Comparison of ENCODE assay signal across 18 cellular contexts in the genomic region with DNA sequence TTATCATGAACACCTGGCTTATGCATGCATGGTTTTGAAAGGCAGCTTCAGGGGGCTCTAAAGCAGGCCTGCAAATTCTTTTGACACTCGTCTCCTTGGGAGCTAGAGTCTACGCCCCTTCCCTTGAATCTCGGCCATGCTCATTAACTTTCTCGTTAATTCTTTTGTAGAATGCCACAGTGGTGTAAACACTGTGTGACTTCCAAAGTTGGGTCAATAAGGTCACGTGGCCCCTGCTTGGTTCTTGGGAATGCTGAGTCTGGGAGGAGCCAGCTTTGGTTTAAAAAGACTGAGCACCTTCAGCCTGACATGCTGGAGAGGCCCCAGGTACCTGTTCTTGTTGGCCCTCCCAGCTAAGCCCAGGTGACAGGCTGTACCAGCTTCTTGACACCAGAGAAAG.
DNase-seq lines count a peak whose midpoint lies in the region; ATAC-seq and TF ChIP-seq lines count a peak whose summit lies in the region.
"Had no signal": no experiment of that assay in that cellular context is flagged by ENCODE, and none has a peak within 500 bp of the region (broad histone marks: within the 10 kb centered on the region; RNA-seq: fewer than 3 reads in every experiment).

No MANE protein-coding gene starts in this region.

- ATAC-seq in left lobe of liver, result peak; percentile 30
- ATAC-seq in effector memory CD8-positive, alpha-beta T cell (replicated peaks), result no peak
- ATAC-seq: HCT116, Right ventricle myocardium inferior had no signal

- CTCF ChIA-PET in activated CD4-positive, alpha-beta memory T cell treated with anti-CD3 and anti-CD28 coated beads for 36 hours (lab: Charles Lee), result no interaction called here

- no peak overlapping the region for H3K4me3 ChIP-seq in ectodermal cell (ENCODE audit: insufficient read depth, low read depth, low read length)
- H3K4me3 ChIP-seq: Peyer's patch had no signal

- no peak overlapping the region for H3K27ac Mint-ChIP-seq in activated CD4-positive, alpha-beta memory T cell treated with anti-CD3 and anti-CD28 coated beads for 36 hours
- no peak overlapping the region for H3K27ac Mint-ChIP-seq in type B pancreatic cell
- peak overlapping the region in 1 of 2 donors; percentile 12 for H3K27ac Mint-ChIP-seq in effector memory CD8-positive, alpha-beta T cell

- H3K9me3 ChIP-seq in ectodermal cell (ENCODE audit: control insufficient read depth, low read length), result no peaks in the 10 kb centered on the region
- H3K9me3 ChIP-seq: Peyer's patch had no signal

- no peak for TF ChIP-seq EP300 in Ishikawa (IDR thresholded peaks at IDR 0.05; ENCODE audit: borderline replicate concordance)

- no peak for TF ChIP-seq RAD21 in Ishikawa (IDR thresholded peaks at IDR 0.05; ENCODE audit: low read depth)

- no peak for DNase-seq in left lobe of liver (ENCODE audit: low spot score)
- peak; percentile 24 for DNase-seq in retina
- no peak for DNase-seq in activated CD4-positive, alpha-beta memory T cell treated with anti-CD3 and anti-CD28 coated beads for 36 hours
- no peak for DNase-seq in NCI-H226
- no peak for DNase-seq in type B pancreatic cell (ENCODE audit: extremely low spot score, unreplicated experiment)
- no peak for DNase-seq in effector memory CD8-positive, alpha-beta T cell
- DNase-seq: ACHN, AML-193, COR-L47, NCI-H1048, NCI-H1436 treated with DMSO at 0.1 percent for 48 hours, NCI-H2081, NCI-H510A, Peyer's patch had no signal

- WGBS in ectodermal cell, 2 experiments, result 6 to 7% methylated on average over 5 of the region's 5 CpGs

- H3K4me3 Mint-ChIP-seq in activated CD4-positive, alpha-beta memory T cell treated with anti-CD3 and anti-CD28 coated beads for 36 hours, result no peak overlapping the region
- no peak overlapping the region for H3K4me3 Mint-ChIP-seq in type B pancreatic cell
- no peak overlapping the region for H3K4me3 Mint-ChIP-seq in effector memory CD8-positive, alpha-beta T cell

- no peaks in the 10 kb centered on the region for H3K4me1 Mint-ChIP-seq in activated CD4-positive, alpha-beta memory T cell treated with anti-CD3 and anti-CD28 coated beads for 36 hours (ENCODE audit: low read depth)
- H3K4me1 Mint-ChIP-seq in type B pancreatic cell (ENCODE audit: unreplicated experiment), result no peaks in the 10 kb centered on the region
- no peaks in the 10 kb centered on the region for H3K4me1 Mint-ChIP-seq in effector memory CD8-positive, alpha-beta T cell (ENCODE audit: low read depth in 2 of 2)

- H3K27me3 Mint-ChIP-seq in activated CD4-positive, alpha-beta memory T cell treated with anti-CD3 and anti-CD28 coated beads for 36 hours, result no peaks in the 10 kb centered on the region
- H3K27me3 Mint-ChIP-seq in type B pancreatic cell, result no peaks in the 10 kb centered on the region
- H3K27me3 Mint-ChIP-seq in effector memory CD8-positive, alpha-beta T cell, result no peaks in the 10 kb centered on the region

- H3K9me3 Mint-ChIP-seq in activated CD4-positive, alpha-beta memory T cell treated with anti-CD3 and anti-CD28 coated beads for 36 hours, result peaks cover 1% of the 10 kb centered on the region
- no peaks in the 10 kb centered on the region for H3K9me3 Mint-ChIP-seq in type B pancreatic cell
- peaks cover 0 to 7% of the 10 kb centered on the region in 2 donors for H3K9me3 Mint-ChIP-seq in effector memory CD8-positive, alpha-beta T cell

- H3K36me3 ChIP-seq in ectodermal cell (ENCODE audit: control insufficient read depth, insufficient read depth, low read length), result no peaks in the 10 kb centered on the region
- H3K36me3 ChIP-seq: Peyer's patch had no signal

- H3K36me3 Mint-ChIP-seq in activated CD4-positive, alpha-beta memory T cell treated with anti-CD3 and anti-CD28 coated beads for 36 hours, result peaks cover 28% of the 10 kb centered on the region
- peaks cover 13% of the 10 kb centered on the region for H3K36me3 Mint-ChIP-seq in type B pancreatic cell
- H3K36me3 Mint-ChIP-seq in effector memory CD8-positive, alpha-beta T cell (ENCODE audit: insufficient read depth), result no peaks in the 10 kb centered on the region

- TF ChIP-seq CTCF in type B pancreatic cell (conservative IDR thresholded peaks at IDR 0.05), result no peak

- POLR2A ChIA-PET in activated CD4-positive, alpha-beta memory T cell treated with anti-CD3 and anti-CD28 coated beads for 36 hours (lab: Charles Lee), result no interaction called here

- intact Hi-C loops in activated CD4-positive, alpha-beta memory T cell treated with anti-CD3 and anti-CD28 coated beads for 36 hours (cut with micrococcal nuclease), result no loop called here

- peak overlapping the region; percentile 1 for H3K27ac ChIP-seq in ectodermal cell (ENCODE audit: insufficient read depth, low read depth, low read length, poor library complexity, severe bottlenecking)
- H3K27ac ChIP-seq: Peyer's patch had no signal

- peaks cover 5% of the 10 kb centered on the region for H3K4me1 ChIP-seq in ectodermal cell (ENCODE audit: control insufficient read depth, insufficient read depth, low read length)
- H3K4me1 ChIP-seq: Peyer's patch had no signal

- H3K27me3 ChIP-seq in ectodermal cell (ENCODE audit: control insufficient read depth, insufficient read depth, low read length, poor library complexity, severe bottlenecking), result no peaks in the 10 kb centered on the region
- H3K27me3 ChIP-seq: Peyer's patch had no signal

TF ChIP-seq in Ishikawa, 13 proteins besides CTCF, POLR2A, EP300 and RAD21:
- TF ChIP-seq TAF1 (IDR thresholded peaks at IDR 0.05; ENCODE audit: low read depth) (no peak), NFIC (IDR thresholded peaks at IDR 0.05) (no peak)
- TF ChIP-seq, protein P1, sequence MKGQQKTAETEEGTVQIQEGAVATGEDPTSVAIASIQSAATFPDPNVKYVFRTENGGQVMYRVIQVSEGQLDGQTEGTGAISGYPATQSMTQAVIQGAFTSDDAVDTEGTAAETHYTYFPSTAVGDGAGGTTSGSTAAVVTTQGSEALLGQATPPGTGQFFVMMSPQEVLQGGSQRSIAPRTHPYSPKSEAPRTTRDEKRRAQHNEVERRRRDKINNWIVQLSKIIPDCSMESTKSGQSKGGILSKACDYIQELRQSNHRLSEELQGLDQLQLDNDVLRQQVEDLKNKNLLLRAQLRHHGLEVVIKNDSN (IDR thresholded peaks at IDR 0.05), result 0 out of 2 replicates have a peak, but pooled peaks have one; percentile 13
